In the genomic region with DNA sequence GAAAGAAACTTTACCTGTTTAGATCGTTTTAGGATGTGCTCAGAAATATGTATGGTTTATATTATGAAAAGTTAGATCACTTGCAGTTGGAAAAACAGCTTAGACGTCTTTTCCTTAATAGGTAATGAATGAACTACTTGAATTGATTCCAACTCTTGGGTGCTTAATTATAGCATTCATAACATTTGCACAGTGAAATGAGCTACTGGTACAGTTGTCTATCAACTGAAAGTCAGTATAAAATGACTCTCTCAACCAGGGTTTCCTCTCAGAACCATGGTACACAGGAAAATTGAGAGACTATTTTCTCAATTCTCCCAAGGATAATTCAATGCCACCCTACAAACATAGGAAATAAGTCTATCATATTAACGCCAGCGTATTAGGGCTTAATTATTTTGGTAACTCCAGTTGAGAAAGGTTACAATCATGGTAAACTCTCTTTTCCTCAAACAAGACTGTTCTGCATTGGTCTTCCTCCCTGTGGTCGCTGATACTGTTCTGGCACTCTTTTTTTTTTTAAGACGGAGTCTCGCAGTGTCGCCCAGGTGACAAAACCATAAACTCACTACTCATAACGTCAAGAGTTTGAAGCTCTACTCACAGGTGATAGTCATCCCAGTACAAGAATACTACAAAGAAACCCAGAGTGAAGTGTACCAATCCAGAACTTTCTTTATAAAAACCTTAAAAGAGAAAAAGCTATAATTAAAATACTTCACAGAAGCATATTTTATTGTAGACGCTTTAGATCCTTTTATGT, we compare ENCODE assay signal across 8 cellular contexts. TPM values are rescaled to one million over a fixed set of nuclear protein-coding genes. Genes with fewer than 3 reads are reported as not detected.
A peak's percentile ranks its signal among the peaks of the same experiment; 100 is the strongest.
DNase-seq lines count a peak whose midpoint lies in the region; ATAC-seq and TF ChIP-seq lines count a peak whose summit lies in the region.

No MANE protein-coding gene starts in this region.

- no peaks in the 10 kb centered on the region for H3K27me3 Mint-ChIP-seq in activated naive CD8-positive, alpha-beta T cell treated with anti-CD3 and anti-CD28 coated beads, Interleukin-2, amount 10 ng/mL, durations not matched to agents 7 days and 5 days
- peaks cover 3% of the 10 kb centered on the region for H3K27me3 Mint-ChIP-seq in nephron progenitor cell (ENCODE audit: low read depth, poor library complexity)

- H3K79me2 ChIP-seq in KMS-11 (ENCODE audit: insufficient read depth, low read depth) = peaks cover 67% of the 10 kb centered on the region

- peak overlapping the region; percentile 84; the same call in 1 of the 2 replicates for H3K27ac ChIP-seq in KMS-11

- no peaks in the 10 kb centered on the region for H4K20me1 ChIP-seq in KMS-11 (ENCODE audit: insufficient read depth)

- H3K27ac Mint-ChIP-seq in activated naive CD8-positive, alpha-beta T cell treated with anti-CD3 and anti-CD28 coated beads, Interleukin-2, amount 10 ng/mL, durations not matched to agents 7 days and 5 days = peak overlapping the region; percentile 30
- peak overlapping the region; percentile 23 for H3K27ac Mint-ChIP-seq in nephron progenitor cell

- peak; percentile 46 for ATAC-seq in GM21390 (IDR thresholded peaks at IDR 0.05; ENCODE audit: unreplicated experiment)
- peak; percentile 33 for ATAC-seq in activated naive CD8-positive, alpha-beta T cell treated with anti-CD3 and anti-CD28 coated beads, Interleukin-2, amount 10 ng/mL, durations not matched to agents 7 days and 5 days (ENCODE audit: low read depth)

- peaks cover 45% of the 10 kb centered on the region for H3K36me3 Mint-ChIP-seq in activated naive CD8-positive, alpha-beta T cell treated with anti-CD3 and anti-CD28 coated beads, Interleukin-2, amount 10 ng/mL, durations not matched to agents 7 days and 5 days
- H3K36me3 Mint-ChIP-seq in nephron progenitor cell (ENCODE audit: low read depth) = peaks cover 30% of the 10 kb centered on the region

- TF ChIP-seq CTCF in KMS-11 (conservative IDR thresholded peaks at IDR 0.05; ENCODE audit: low read depth, low read length) = no peak
- no peak for TF ChIP-seq CTCF in nephron progenitor cell (IDR thresholded peaks at IDR 0.05)

- peak overlapping the region; percentile 94 for H3K4me2 ChIP-seq in KMS-11

- no peak overlapping the region for H2AFZ ChIP-seq in KMS-11 (ENCODE audit: low read depth)

- H3K27me3 ChIP-seq in KMS-11 (ENCODE audit: insufficient read depth, low read depth) = no peaks in the 10 kb centered on the region

- H3K4me3 ChIP-seq in KMS-11 (IDR thresholded peaks at IDR 0.05; ENCODE audit: insufficient read depth, low read depth, low read length) = no peak overlapping the region

- H3K9ac ChIP-seq in KMS-11 = peak overlapping the region; percentile 89; the same call in 1 of the 2 replicates

- peaks cover 24% of the 10 kb centered on the region for H3K4me1 Mint-ChIP-seq in activated naive CD8-positive, alpha-beta T cell treated with anti-CD3 and anti-CD28 coated beads, Interleukin-2, amount 10 ng/mL, durations not matched to agents 7 days and 5 days
- peaks cover 43% of the 10 kb centered on the region for H3K4me1 Mint-ChIP-seq in nephron progenitor cell

- DNase-seq in NCI-H1436 (lab: John Stamatoyannopoulos, UW) = peak; percentile 6
- DNase-seq in NCI-H1436 treated with DMSO at 0.1 percent for 48 hours (lab: John Stamatoyannopoulos, UW) = no peak
- DNase-seq in activated naive CD8-positive, alpha-beta T cell treated with anti-CD3 and anti-CD28 coated beads, Interleukin-2, amount 10 ng/mL, durations not matched to agents 7 days and 5 days = no peak
- DNase-seq in nephron progenitor cell = no peak
- no peak for DNase-seq in stimulated activated CD4-positive, alpha-beta T cell treated with anti-CD3 and anti-CD28 coated beads, Interleukin-4, amount 100 ng/mL, for 1 hour
- DNase-seq in NCI-H82 (lab: John Stamatoyannopoulos, UW) = no peak

- H3K4me1 ChIP-seq in KMS-11 (ENCODE audit: low read depth, poor library complexity, severe bottlenecking) = peaks cover 24% of the 10 kb centered on the region

- POLR2A ChIA-PET in activated naive CD8-positive, alpha-beta T cell treated with anti-CD3 and anti-CD28 coated beads, Interleukin-2, amount 10 ng/mL, durations not matched to agents 7 days and 5 days (lab: Charles Lee) = no interaction called here

- no peaks in the 10 kb centered on the region for H3K36me3 ChIP-seq in KMS-11 (ENCODE audit: insufficient read depth)

- peaks cover 2% of the 10 kb centered on the region for H3K9me3 Mint-ChIP-seq in activated naive CD8-positive, alpha-beta T cell treated with anti-CD3 and anti-CD28 coated beads, Interleukin-2, amount 10 ng/mL, durations not matched to agents 7 days and 5 days
- peaks cover 22% of the 10 kb centered on the region for H3K9me3 Mint-ChIP-seq in nephron progenitor cell

- H3K4me3 Mint-ChIP-seq in activated naive CD8-positive, alpha-beta T cell treated with anti-CD3 and anti-CD28 coated beads, Interleukin-2, amount 10 ng/mL, durations not matched to agents 7 days and 5 days = peak overlapping the region; percentile 90
- peak overlapping the region; percentile 91 for H3K4me3 Mint-ChIP-seq in nephron progenitor cell

RNA-seq across cellular contexts. Expression of a gene that starts 2.0 kb away (rescaled TPM):
- 10 to 100 TPM; 57.1 to 57.7 TPM for total RNA-seq in activated naive CD8-positive, alpha-beta T cell treated with anti-CD3 and anti-CD28 coated beads, Interleukin-2, amount 10 ng/mL, durations not matched to agents 7 days and 5 days
